16 cellular contexts compared by ENCODE assay signal in the genomic region with DNA sequence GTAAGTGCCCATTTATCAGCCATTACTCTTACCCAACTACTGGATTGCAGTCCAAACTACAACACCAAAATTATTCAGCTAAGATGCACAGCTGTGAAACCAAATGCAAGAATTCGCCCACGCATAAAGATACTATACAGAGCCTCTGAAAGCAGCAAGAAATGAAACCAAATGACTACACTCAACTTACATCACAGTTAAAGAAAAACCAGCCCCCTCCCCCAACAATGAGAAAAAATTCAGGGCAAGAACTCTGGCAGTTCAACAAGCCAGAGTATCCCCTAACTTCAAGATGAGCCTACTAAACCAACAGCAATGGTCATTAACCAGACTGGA.
DNase-seq lines count a peak whose midpoint lies in the region; ATAC-seq lines count a peak whose summit lies in the region.
"Had no signal": no experiment of that assay in that cellular context is flagged by ENCODE, and none has a peak within 500 bp of the region (broad histone marks: within the 10 kb centered on the region; RNA-seq: fewer than 3 reads in every experiment).

No MANE protein-coding gene starts in this region.

- no peaks in the 10 kb centered on the region for H3K27me3 Mint-ChIP-seq in activated naive CD8-positive, alpha-beta T cell treated with anti-CD3 and anti-CD28 coated beads, Interleukin-2, amount 50 U/mL, for 24 hours
- H3K27me3 Mint-ChIP-seq: activated B cell treated with CpG ODN at 0.5 μM for 24 hours had no signal

- no peak overlapping the region for H3K4me3 Mint-ChIP-seq in activated naive CD8-positive, alpha-beta T cell treated with anti-CD3 and anti-CD28 coated beads, Interleukin-2, amount 50 U/mL, for 24 hours
- H3K4me3 Mint-ChIP-seq: activated B cell treated with CpG ODN at 0.5 μM for 24 hours; activated T-cell treated with anti-CD3 and anti-CD28 coated beads, Interleukin-2, amount 50 U/mL, for 4 hours; H9 had no signal

- no peaks in the 10 kb centered on the region for H3K36me3 Mint-ChIP-seq in activated naive CD8-positive, alpha-beta T cell treated with anti-CD3 and anti-CD28 coated beads, Interleukin-2, amount 50 U/mL, for 24 hours (ENCODE audit: low read depth)

- H3K27ac Mint-ChIP-seq in activated naive CD8-positive, alpha-beta T cell treated with anti-CD3 and anti-CD28 coated beads, Interleukin-2, amount 50 U/mL, for 24 hours: no peak overlapping the region
- H3K27ac Mint-ChIP-seq: activated B cell treated with CpG ODN at 0.5 μM for 24 hours had no signal

- ATAC-seq in GM18498 (IDR thresholded peaks at IDR 0.05; ENCODE audit: unreplicated experiment) (peak; percentile 86), GM19397 (IDR thresholded peaks at IDR 0.05; ENCODE audit: unreplicated experiment) (peak; percentile 50), HG02678 (IDR thresholded peaks at IDR 0.05; ENCODE audit: unreplicated experiment) (peak; percentile 77), HG03354 (IDR thresholded peaks at IDR 0.05; ENCODE audit: poor library complexity, severe bottlenecking, unreplicated experiment) (peak; percentile 90)
- no peak for ATAC-seq in activated naive CD8-positive, alpha-beta T cell treated with anti-CD3 and anti-CD28 coated beads, Interleukin-2, amount 50 U/mL, for 24 hours
- ATAC-seq: activated T-cell treated with anti-CD3 and anti-CD28 coated beads, Interleukin-2, amount 50 U/mL, for 4 hours had no signal

- DNase-seq in HCEC 1CT (no peak), NCI-H2171 (lab: John Stamatoyannopoulos, UW) (no peak), NCI-H1417 treated with DMSO at 0.1 percent for 48 hours (lab: John Stamatoyannopoulos, UW) (no peak)
- no peak for DNase-seq in activated naive CD8-positive, alpha-beta T cell treated with anti-CD3 and anti-CD28 coated beads, Interleukin-2, amount 50 U/mL, for 24 hours
- DNase-seq: activated B cell treated with CpG ODN at 0.5 μM for 24 hours; activated T-cell treated with anti-CD3 and anti-CD28 coated beads, Interleukin-2, amount 50 U/mL, for 4 hours; amygdala; esophagus squamous epithelium; H9; SK-N-SH; stimulated activated CD4-positive, alpha-beta T cell treated with anti-CD3 and anti-CD28 coated beads, Interleukin-4, amount 100 ng/mL, for 4 hours; stimulated activated naive CD4-positive, alpha-beta T cell treated with Interleukin-2 at 50 U/mL for 16 hours had no signal

- no peaks in the 10 kb centered on the region for H3K4me1 Mint-ChIP-seq in activated naive CD8-positive, alpha-beta T cell treated with anti-CD3 and anti-CD28 coated beads, Interleukin-2, amount 50 U/mL, for 24 hours
- H3K4me1 Mint-ChIP-seq: activated B cell treated with CpG ODN at 0.5 μM for 24 hours, H9 had no signal

- H3K9me3 Mint-ChIP-seq in activated naive CD8-positive, alpha-beta T cell treated with anti-CD3 and anti-CD28 coated beads, Interleukin-2, amount 50 U/mL, for 24 hours: peaks cover 16% of the 10 kb centered on the region
